In the genomic region with DNA sequence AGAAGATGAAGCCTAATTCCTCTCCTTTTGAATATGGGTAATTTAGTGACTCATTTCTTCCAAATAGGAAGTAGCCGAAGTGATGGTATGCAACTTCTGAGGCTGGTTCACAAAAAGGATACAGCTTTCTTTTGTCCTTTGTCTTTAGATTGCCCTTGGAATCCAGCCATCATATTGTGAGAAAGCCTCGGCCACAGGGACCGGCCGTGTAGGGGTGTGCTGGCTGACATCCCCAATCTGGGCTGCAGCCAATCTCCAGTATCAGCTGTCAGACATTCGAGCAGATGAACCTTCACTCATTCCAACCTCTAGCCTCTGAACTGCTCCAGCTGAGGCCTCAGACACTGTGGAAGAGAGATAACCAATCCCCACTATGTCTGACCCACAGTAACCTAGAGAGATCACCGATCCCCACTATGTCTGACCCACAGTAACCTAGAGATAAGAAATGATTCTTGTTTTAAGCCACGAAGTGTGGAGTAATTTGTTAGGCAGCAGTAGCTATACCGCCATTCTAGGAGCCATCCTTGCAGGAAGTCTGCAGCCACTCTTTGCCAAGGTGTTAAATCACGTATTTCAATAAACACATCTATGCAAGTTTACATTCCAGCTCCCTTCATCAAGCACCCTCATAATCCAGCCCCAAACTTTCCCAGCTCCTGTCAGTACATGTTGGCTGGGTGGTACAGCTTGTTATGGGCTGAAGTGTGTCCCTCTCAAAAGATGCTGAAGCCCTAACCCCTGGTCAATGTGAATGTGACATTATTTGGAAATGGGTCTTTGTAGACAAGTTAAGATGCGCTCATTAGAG, we compare ENCODE assay signal across 9 cellular contexts. TPM values are rescaled to one million over a fixed set of nuclear protein-coding genes. Genes with fewer than 3 reads are reported as not detected.
A peak's percentile ranks its signal among the peaks of the same experiment; 100 is the strongest.
DNase-seq lines count a peak whose midpoint lies in the region; ATAC-seq and TF ChIP-seq lines count a peak whose summit lies in the region.
"Had no signal": no experiment of that assay in that cellular context is flagged by ENCODE, and none has a peak within 500 bp of the region (broad histone marks: within the 10 kb centered on the region; RNA-seq: fewer than 3 reads in every experiment).

No MANE protein-coding gene starts in this region.

- H3K27ac ChIP-seq in AG04450 (ENCODE audit: low read depth, low read length) (peak overlapping the region; percentile 77), Karpas-422 (ENCODE audit: low read length) (no peak overlapping the region), brain microvascular endothelial cell (peak overlapping the region; percentile 26), ascending aorta (no peak overlapping the region)

- H3K9me2 ChIP-seq in Karpas-422 (replicated peaks; ENCODE audit: insufficient read depth, low read length), result no peaks in the 10 kb centered on the region

- intact Hi-C loops in ascending aorta (cut with DNase I), result loop anchor here (5.0 kb wide), 1 partner anchor 228 kb away; a partner anchor contains a TSS

- ATAC-seq in HG03354 (IDR thresholded peaks at IDR 0.05; ENCODE audit: poor library complexity, severe bottlenecking, unreplicated experiment), result no peak

- CTCF ChIA-PET in AG04450 (lab: Charles Lee), result no interaction called here

- no peaks in the 10 kb centered on the region for H4K20me1 ChIP-seq in Karpas-422 (ENCODE audit: insufficient read depth, low read depth, low read length)

- H3K9me3 ChIP-seq in AG04450 (ENCODE audit: control insufficient read depth, insufficient read depth, low read length) (no peaks in the 10 kb centered on the region; the same call in 1 of the 2 replicates), Karpas-422 (ENCODE audit: low read length) (no peaks in the 10 kb centered on the region; the same call in 1 of the 2 replicates), ascending aorta (no peaks in the 10 kb centered on the region)

- H3K36me3 ChIP-seq in Karpas-422 (ENCODE audit: insufficient read depth, low read length) (peaks cover 42% of the 10 kb centered on the region), brain microvascular endothelial cell (replicated peaks) (no peaks in the 10 kb centered on the region), ascending aorta (no peaks in the 10 kb centered on the region)

- peak overlapping the region; percentile 82 for H3K4me2 ChIP-seq in Karpas-422 (ENCODE audit: low read depth, low read length, poor library complexity, severe bottlenecking)

- peaks cover 24% of the 10 kb centered on the region for H3K4me1 ChIP-seq in Karpas-422 (ENCODE audit: low read length)
- peaks cover 0 to 18% of the 10 kb centered on the region in 2 donors for H3K4me1 ChIP-seq in ascending aorta

- TF ChIP-seq CTCF in AG04450 (IDR thresholded peaks at IDR 0.05; ENCODE audit: low read depth, low read length) (no peak), brain microvascular endothelial cell (IDR thresholded peaks at IDR 0.05; ENCODE audit: low read depth, low read length, missing control alignments) (no peak), ascending aorta (IDR thresholded peaks at IDR 0.05) (no peak)

- DNase-seq in AG04450 (ENCODE audit: low read depth, low spot score) (no peak), Karpas-422 (no peak), brain microvascular endothelial cell (peak; percentile 58), medulla oblongata (ENCODE audit: extremely low spot score) (peak; percentile 87), NCI-H1417 (lab: John Stamatoyannopoulos, UW) (no peak), ascending aorta (ENCODE audit: low spot score in 2 of 2) (no peak), DMS 273 (lab: John Stamatoyannopoulos, UW; ENCODE audit: unreplicated experiment) (no peak)
- DNase-seq: activated CD4-positive, alpha-beta T cell treated with anti-CD3 and anti-CD28 coated beads, Interleukin-2, amount 50 U/mL, for 1 hour had no signal

- H3K4me3 ChIP-seq in AG04450 (ENCODE audit: low read depth, low read length) (no peak overlapping the region), Karpas-422 (ENCODE audit: low read length) (0 out of 2 replicates have a peak overlapping the region, but pooled peaks have one; percentile 71), brain microvascular endothelial cell (ENCODE audit: low read depth, low read length) (no peak overlapping the region), ascending aorta (no peak overlapping the region)

- H3K27me3 ChIP-seq in AG04450 (ENCODE audit: control insufficient read depth, insufficient read depth, low read length) (no peaks in the 10 kb centered on the region), Karpas-422 (ENCODE audit: low read length) (no peaks in the 10 kb centered on the region), brain microvascular endothelial cell (replicated peaks) (no peaks in the 10 kb centered on the region), ascending aorta (no peaks in the 10 kb centered on the region)

- no peak overlapping the region for H3K9ac ChIP-seq in Karpas-422 (ENCODE audit: low read length)

- in situ Hi-C loops in brain microvascular endothelial cell (cut with HindIII; ENCODE audit: low pct_ligation_motif_present, low sequenced_read_pairs), result no loop called here

- peaks cover 93% of the 10 kb centered on the region for H3K79me2 ChIP-seq in Karpas-422 (ENCODE audit: low read length)

- H2AFZ ChIP-seq in Karpas-422 (ENCODE audit: low read length), result no peak overlapping the region

- POLR2A ChIA-PET in AG04450 (lab: Yijun Ruan, JAX), result no interaction called here

RNA-seq across cellular contexts. Expression of a gene that starts 2.9 kb away (rescaled TPM):
- 19.5 and 21.0 TPM in 2 replicates for polyA plus RNA-seq in AG04450 (2011; rRNA removed)
- 29.1 and 37.0 TPM in 2 replicates for polyA minus RNA-seq in AG04450 (2011; rRNA and poly(A)+ RNA removed)
- 29.4 and 32.4 TPM in 2 replicates for total RNA-seq in Karpas-422 (2014; rRNA removed; shearing (Covaris generic); ENCODE audit: low replicate concordance)
- 72.8 TPM for total RNA-seq in ascending aorta

Comparison
In these comparisons a context has a peak if more than half of its experiments do, and no peak if none do; other contexts are left out.
1. DNase-seq: peak in brain microvascular endothelial cell (single experiment) and medulla oblongata (single experiment); none in AG04450 (single experiment), Karpas-422 (single experiment), NCI-H1417 (0 of 3), ascending aorta (0 of 2) and DMS 273 (single experiment).
2. H3K27ac ChIP-seq: peak in AG04450 (single experiment) and brain microvascular endothelial cell (single experiment); none in Karpas-422 (single experiment) and ascending aorta (0 of 2).